In the genomic region with DNA sequence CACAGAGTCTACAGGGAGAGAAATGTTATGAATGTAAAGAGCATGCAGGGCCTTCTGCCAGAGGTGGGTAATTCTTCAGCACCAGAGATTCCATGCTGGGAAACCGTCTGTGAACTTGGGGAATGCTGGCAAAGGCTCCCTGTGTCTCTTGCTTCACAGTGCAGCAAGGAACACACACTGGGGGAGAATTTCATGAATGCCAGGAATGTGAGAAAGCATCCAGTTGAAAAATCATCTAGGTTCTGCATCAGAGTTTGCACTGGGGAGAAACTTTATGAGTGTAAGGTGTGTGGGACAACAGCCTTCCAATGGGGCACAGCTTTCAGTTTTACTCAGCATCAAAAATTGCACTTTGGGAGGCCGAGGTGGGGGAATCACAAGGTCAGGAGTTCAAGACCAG, we compare ENCODE assay signal across 8 cellular contexts.
A peak's percentile ranks its signal among the peaks of the same experiment; 100 is the strongest.
DNase-seq lines count a peak whose midpoint lies in the region; ATAC-seq and TF ChIP-seq lines count a peak whose summit lies in the region.

No MANE protein-coding gene starts in this region.

- intact Hi-C loops in activated T-helper 1 cell treated with anti-CD3 and anti-CD28 coated beads, Interleukin-12 subunit alpha, Interleukin-12 subunit beta, Interleukin-2, Interleukin-4 antibody, amounts not matched to agents 30 ng/mL and 10 ng/mL and 1 ng/mL, durations not matched to agents 14 hours and 24 hours and 36 hours (cut with micrococcal nuclease) = no loop called here

- no peaks in the 10 kb centered on the region for H3K27me3 Mint-ChIP-seq in activated T-helper 1 cell treated with anti-CD3 and anti-CD28 coated beads, Interleukin-12 subunit alpha, Interleukin-12 subunit beta, Interleukin-2, Interleukin-4 antibody, amounts not matched to agents 30 ng/mL and 10 ng/mL and 1 ng/mL, durations not matched to agents 14 hours and 24 hours and 36 hours (ENCODE audit: insufficient read depth)

- in situ Hi-C loops in ACHN (cut with HindIII; ENCODE audit: low pct_ligation_motif_present, low pct_unique_long_range_greater_than_20kb, low sequenced_read_pairs) = no loop called here

- H3K9ac ChIP-seq in HUES64 (ENCODE audit: low read depth, low read length) (no peak overlapping the region), liver (ENCODE audit: low read depth in 1 of 2, low read length in 2 of 2) (no peak overlapping the region)

- H3K27ac ChIP-seq in HUES64 (ENCODE audit: low read depth, low read length) (peak overlapping the region; percentile 71), liver (ENCODE audit: low read depth in 1 of 2, low read length in 2 of 2) (no peak overlapping the region)

- H3K36me3 ChIP-seq in HUES64 (ENCODE audit: insufficient read depth, low read length) (no peaks in the 10 kb centered on the region), liver (ENCODE audit: control insufficient read depth in 4 of 4, insufficient read depth in 3 of 4, low read depth in 1 of 4, low read length in 3 of 4) (no peaks in the 10 kb centered on the region)

- H3K4me3 ChIP-seq in HUES64 (ENCODE audit: low read length) (no peak overlapping the region), liver (ENCODE audit: low read depth in 1 of 3, low read length in 3 of 3) (no peak overlapping the region)

- H3K4me3 Mint-ChIP-seq in activated T-helper 1 cell treated with anti-CD3 and anti-CD28 coated beads, Interleukin-12 subunit alpha, Interleukin-12 subunit beta, Interleukin-2, Interleukin-4 antibody, amounts not matched to agents 30 ng/mL and 10 ng/mL and 1 ng/mL, durations not matched to agents 14 hours and 24 hours and 36 hours = no peak overlapping the region

- no peaks in the 10 kb centered on the region for H3K36me3 Mint-ChIP-seq in activated T-helper 1 cell treated with anti-CD3 and anti-CD28 coated beads, Interleukin-12 subunit alpha, Interleukin-12 subunit beta, Interleukin-2, Interleukin-4 antibody, amounts not matched to agents 30 ng/mL and 10 ng/mL and 1 ng/mL, durations not matched to agents 14 hours and 24 hours and 36 hours (ENCODE audit: low read depth)

- no peaks in the 10 kb centered on the region for H3K9me3 Mint-ChIP-seq in activated T-helper 1 cell treated with anti-CD3 and anti-CD28 coated beads, Interleukin-12 subunit alpha, Interleukin-12 subunit beta, Interleukin-2, Interleukin-4 antibody, amounts not matched to agents 30 ng/mL and 10 ng/mL and 1 ng/mL, durations not matched to agents 14 hours and 24 hours and 36 hours

- TF ChIP-seq CTCF in liver (IDR thresholded peaks at IDR 0.05; ENCODE audit: low read depth, low read length, missing input control) = no peak

- H3K9me3 ChIP-seq in HUES64 (ENCODE audit: insufficient read depth, low read depth, low read length) = no peaks in the 10 kb centered on the region
- no peaks in the 10 kb centered on the region for H3K9me3 ChIP-seq in liver (ENCODE audit: control insufficient read depth in 4 of 4, low read length in 3 of 4)

- peaks cover 12% of the 10 kb centered on the region for H3K4me1 ChIP-seq in HUES64 (ENCODE audit: insufficient read depth, low read length)
- peaks cover 1 to 8% (median 3%) of the 10 kb centered on the region in 4 donors for H3K4me1 ChIP-seq in liver (ENCODE audit: control insufficient read depth in 4 of 4, insufficient read depth in 4 of 4, low read length in 3 of 4)

- no peaks in the 10 kb centered on the region for H3K4me1 Mint-ChIP-seq in activated T-helper 1 cell treated with anti-CD3 and anti-CD28 coated beads, Interleukin-12 subunit alpha, Interleukin-12 subunit beta, Interleukin-2, Interleukin-4 antibody, amounts not matched to agents 30 ng/mL and 10 ng/mL and 1 ng/mL, durations not matched to agents 14 hours and 24 hours and 36 hours (ENCODE audit: low read depth)

- 64% methylated on average over 2 of the region's 2 CpGs for WGBS in HUES64
- 78% methylated on average over 2 of the region's 2 CpGs for WGBS in liver

- no peak overlapping the region for H3K27ac Mint-ChIP-seq in activated T-helper 1 cell treated with anti-CD3 and anti-CD28 coated beads, Interleukin-12 subunit alpha, Interleukin-12 subunit beta, Interleukin-2, Interleukin-4 antibody, amounts not matched to agents 30 ng/mL and 10 ng/mL and 1 ng/mL, durations not matched to agents 14 hours and 24 hours and 36 hours

- ATAC-seq in GM18868 (IDR thresholded peaks at IDR 0.05; ENCODE audit: unreplicated experiment) = no peak

- TF ChIP-seq RAD21 in liver (IDR thresholded peaks at IDR 0.05) = peak in 1 of 2 donors; percentile 7

- DNase-seq in ACHN = peak; percentile 100
- DNase-seq in cerebellar cortex (ENCODE audit: low spot score) = peak; percentile 69
- no peak for DNase-seq in OCI-M2 (lab: John Stamatoyannopoulos, UW; ENCODE audit: unreplicated experiment)
- DNase-seq in activated T-helper 1 cell treated with anti-CD3 and anti-CD28 coated beads, Interleukin-12 subunit alpha, Interleukin-12 subunit beta, Interleukin-2, Interleukin-4 antibody, amounts not matched to agents 30 ng/mL and 10 ng/mL and 1 ng/mL, durations not matched to agents 14 hours and 24 hours and 36 hours (ENCODE audit: low spot score) = no peak
- DNase-seq in activated CD4-positive, CD25-positive, alpha-beta regulatory T cell treated with anti-CD3 and anti-CD28 coated beads, Interleukin-2, amount 50 U/mL, for 72 hours = no peak

- no peaks in the 10 kb centered on the region for H3K27me3 ChIP-seq in HUES64 (ENCODE audit: insufficient read depth, low read length)
- no peaks in the 10 kb centered on the region for H3K27me3 ChIP-seq in liver (ENCODE audit: control insufficient read depth in 4 of 4, insufficient read depth in 4 of 4, low read length in 3 of 4)

TF ChIP-seq in liver, 16 proteins besides CTCF, POLR2A, EP300 and RAD21:
- TF ChIP-seq NR2F2 (IDR thresholded peaks at IDR 0.05) = peak; percentile 44
- TF ChIP-seq, protein P1, sequence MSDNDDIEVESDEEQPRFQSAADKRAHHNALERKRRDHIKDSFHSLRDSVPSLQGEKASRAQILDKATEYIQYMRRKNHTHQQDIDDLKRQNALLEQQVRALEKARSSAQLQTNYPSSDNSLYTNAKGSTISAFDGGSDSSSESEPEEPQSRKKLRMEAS (IDR thresholded peaks at IDR 0.05) = no peak

Comparison
In these comparisons a context has a peak if more than half of its experiments do, and no peak if none do; other contexts are left out.
1. DNase-seq: peak in ACHN (single experiment) and cerebellar cortex (single experiment); none in OCI-M2 (single experiment), activated T-helper 1 cell treated with anti-CD3 and anti-CD28 coated beads, Interleukin-12 subunit alpha, Interleukin-12 subunit beta, Interleukin-2, Interleukin-4 antibody, amounts not matched to agents 30 ng/mL and 10 ng/mL and 1 ng/mL, durations not matched to agents 14 hours and 24 hours and 36 hours (single experiment) and activated CD4-positive, CD25-positive, alpha-beta regulatory T cell treated with anti-CD3 and anti-CD28 coated beads, Interleukin-2, amount 50 U/mL, for 72 hours (single experiment).